1 cellular context compared by ENCODE assay signal in genomic region chr2:168432100-168432499, GRCh38.
TF ChIP-seq lines count a peak whose summit lies in the region.

No MANE protein-coding gene starts in this region.

TF ChIP-seq in SK-N-SH, 30 proteins besides CTCF, POLR2A, EP300 and RAD21 (continued from another document):
- TF ChIP-seq, protein P1, sequence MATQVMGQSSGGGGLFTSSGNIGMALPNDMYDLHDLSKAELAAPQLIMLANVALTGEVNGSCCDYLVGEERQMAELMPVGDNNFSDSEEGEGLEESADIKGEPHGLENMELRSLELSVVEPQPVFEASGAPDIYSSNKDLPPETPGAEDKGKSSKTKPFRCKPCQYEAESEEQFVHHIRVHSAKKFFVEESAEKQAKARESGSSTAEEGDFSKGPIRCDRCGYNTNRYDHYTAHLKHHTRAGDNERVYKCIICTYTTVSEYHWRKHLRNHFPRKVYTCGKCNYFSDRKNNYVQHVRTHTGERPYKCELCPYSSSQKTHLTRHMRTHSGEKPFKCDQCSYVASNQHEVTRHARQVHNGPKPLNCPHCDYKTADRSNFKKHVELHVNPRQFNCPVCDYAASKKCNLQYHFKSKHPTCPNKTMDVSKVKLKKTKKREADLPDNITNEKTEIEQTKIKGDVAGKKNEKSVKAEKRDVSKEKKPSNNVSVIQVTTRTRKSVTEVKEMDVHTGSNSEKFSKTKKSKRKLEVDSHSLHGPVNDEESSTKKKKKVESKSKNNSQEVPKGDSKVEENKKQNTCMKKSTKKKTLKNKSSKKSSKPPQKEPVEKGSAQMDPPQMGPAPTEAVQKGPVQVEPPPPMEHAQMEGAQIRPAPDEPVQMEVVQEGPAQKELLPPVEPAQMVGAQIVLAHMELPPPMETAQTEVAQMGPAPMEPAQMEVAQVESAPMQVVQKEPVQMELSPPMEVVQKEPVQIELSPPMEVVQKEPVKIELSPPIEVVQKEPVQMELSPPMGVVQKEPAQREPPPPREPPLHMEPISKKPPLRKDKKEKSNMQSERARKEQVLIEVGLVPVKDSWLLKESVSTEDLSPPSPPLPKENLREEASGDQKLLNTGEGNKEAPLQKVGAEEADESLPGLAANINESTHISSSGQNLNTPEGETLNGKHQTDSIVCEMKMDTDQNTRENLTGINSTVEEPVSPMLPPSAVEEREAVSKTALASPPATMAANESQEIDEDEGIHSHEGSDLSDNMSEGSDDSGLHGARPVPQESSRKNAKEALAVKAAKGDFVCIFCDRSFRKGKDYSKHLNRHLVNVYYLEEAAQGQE (IDR thresholded peaks at IDR 0.05; ENCODE audit: low read depth, low read length), result no peak
- TF ChIP-seq ELF1 (IDR thresholded peaks at IDR 0.05) (no peak), MAX (IDR thresholded peaks at IDR 0.05; ENCODE audit: low read depth) (no peak), ZBTB33 (IDR thresholded peaks at IDR 0.05; ENCODE audit: borderline replicate concordance, low read depth) (no peak), RCOR1 (IDR thresholded peaks at IDR 0.05; ENCODE audit: low read length) (no peak; the same call in 1 of the 2 replicates), TEAD4 (IDR thresholded peaks at IDR 0.05; ENCODE audit: borderline replicate concordance, insufficient read depth) (no peak), SMC3 (IDR thresholded peaks at IDR 0.05; ENCODE audit: low read depth, low read length) (no peak), GABPA (IDR thresholded peaks at IDR 0.05; ENCODE audit: low read depth) (no peak), FOXM1 (IDR thresholded peaks at IDR 0.05; ENCODE audit: low read depth) (no peak), JUND (IDR thresholded peaks at IDR 0.05) (no peak), IRF3 (IDR thresholded peaks at IDR 0.05; ENCODE audit: low read depth, low read length) (no peak)
- TF ChIP-seq, protein P2, sequence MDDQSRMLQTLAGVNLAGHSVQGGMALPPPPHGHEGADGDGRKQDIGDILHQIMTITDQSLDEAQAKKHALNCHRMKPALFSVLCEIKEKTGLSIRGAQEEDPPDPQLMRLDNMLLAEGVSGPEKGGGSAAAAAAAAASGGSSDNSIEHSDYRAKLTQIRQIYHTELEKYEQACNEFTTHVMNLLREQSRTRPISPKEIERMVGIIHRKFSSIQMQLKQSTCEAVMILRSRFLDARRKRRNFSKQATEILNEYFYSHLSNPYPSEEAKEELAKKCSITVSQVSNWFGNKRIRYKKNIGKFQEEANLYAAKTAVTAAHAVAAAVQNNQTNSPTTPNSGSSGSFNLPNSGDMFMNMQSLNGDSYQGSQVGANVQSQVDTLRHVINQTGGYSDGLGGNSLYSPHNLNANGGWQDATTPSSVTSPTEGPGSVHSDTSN (IDR thresholded peaks at IDR 0.05), result no peak
TF ChIP-seq in SK-N-SH: peak in this region for 0.
